ENCODE assay signal across 14 cellular contexts in genomic region chr6:12160350-12160749, GRCh38.
DNase-seq lines count a peak whose midpoint lies in the region; ATAC-seq, FAIRE-seq and TF ChIP-seq lines count a peak whose summit lies in the region.
"Had no signal": no experiment of that assay in that cellular context is flagged by ENCODE, and none has a peak within 500 bp of the region (broad histone marks: within the 10 kb centered on the region; RNA-seq: fewer than 3 reads in every experiment).

No MANE protein-coding gene starts in this region.

- no peak for TF ChIP-seq RAD21 in GM12878 (IDR thresholded peaks at IDR 0.05; ENCODE audit: insufficient read depth, low read depth, low read length)

- no peaks in the 10 kb centered on the region for H4K20me1 ChIP-seq in GM12878 (ENCODE audit: control insufficient read depth, insufficient read depth)

- H3K27ac ChIP-seq in ACC112 (ENCODE audit: low read depth, low read length) (peak overlapping the region; percentile 27), GM12878 (ENCODE audit: control insufficient read depth, insufficient read depth) (no peak overlapping the region)
- H3K27ac ChIP-seq: BLaER1, neural progenitor cell had no signal

- no peak overlapping the region for H3K27ac Mint-ChIP-seq in activated T-helper 1 cell treated with anti-CD3 and anti-CD28 coated beads, Interleukin-12 subunit alpha, Interleukin-12 subunit beta, Interleukin-2, Interleukin-4 antibody, amounts not matched to agents 30 ng/mL and 10 ng/mL and 1 ng/mL, durations not matched to agents 14 hours and 24 hours and 36 hours
- H3K27ac Mint-ChIP-seq: activated T-helper 2 cell treated with anti-CD3 and anti-CD28 coated beads, Interferon-gamma antibody, Interleukin-2, Interleukin-4, amounts not matched to agents 10 μg/mL and 5 μg/mL and 100 μg/mL, durations not matched to agents 14 hours and 24 hours and 36 hours; neural progenitor cell had no signal

- H3K27me3 Mint-ChIP-seq in activated T-helper 1 cell treated with anti-CD3 and anti-CD28 coated beads, Interleukin-12 subunit alpha, Interleukin-12 subunit beta, Interleukin-2, Interleukin-4 antibody, amounts not matched to agents 30 ng/mL and 10 ng/mL and 1 ng/mL, durations not matched to agents 14 hours and 24 hours and 36 hours (ENCODE audit: insufficient read depth), result no peaks in the 10 kb centered on the region

- no peak for TF ChIP-seq EP300 in GM12878 (IDR thresholded peaks at IDR 0.05; ENCODE audit: borderline replicate concordance in 1 of 2, control insufficient read depth in 1 of 2, low read depth in 2 of 2, low read length in 2 of 2)

- CTCF ChIA-PET in GM12878 (lab: Yijun Ruan, JAX), result interaction anchor here (1.4 kb wide), 1 partner anchor 26 kb away, joined by 4 read pairs; no protein-coding TSS in a partner anchor

- no peak for FAIRE-seq in GM12878 (lab: Jason Lieb, UNC)

- no peaks in the 10 kb centered on the region for H3K79me2 ChIP-seq in ACC112 (ENCODE audit: control insufficient read depth, insufficient read depth, low read length, unreplicated experiment)
- H3K79me2 ChIP-seq in GM12878 (ENCODE audit: control insufficient read depth, insufficient read depth, low read length), result peaks cover 1% of the 10 kb centered on the region

- intact Hi-C loops in GM12878 (cut with micrococcal nuclease; ENCODE audit: unreplicated experiment), result no loop called here
- intact Hi-C loops in activated T-helper 1 cell treated with anti-CD3 and anti-CD28 coated beads, Interleukin-12 subunit alpha, Interleukin-12 subunit beta, Interleukin-2, Interleukin-4 antibody, amounts not matched to agents 30 ng/mL and 10 ng/mL and 1 ng/mL, durations not matched to agents 14 hours and 24 hours and 36 hours (cut with micrococcal nuclease), result loop anchor here (5.0 kb wide), 2 partner anchors 72 to 503 kb away; no protein-coding TSS in a partner anchor

- peaks cover 47% of the 10 kb centered on the region for H3K36me3 Mint-ChIP-seq in activated T-helper 1 cell treated with anti-CD3 and anti-CD28 coated beads, Interleukin-12 subunit alpha, Interleukin-12 subunit beta, Interleukin-2, Interleukin-4 antibody, amounts not matched to agents 30 ng/mL and 10 ng/mL and 1 ng/mL, durations not matched to agents 14 hours and 24 hours and 36 hours (ENCODE audit: low read depth)

- WGBS in GM12878 (ENCODE audit: insufficient coverage, insufficient replicate concordance, low lambda C conversion rate, missing lambda C conversion rate), result 59% methylated on average over 5 of the region's 5 CpGs

- no peak overlapping the region for H3K4me2 ChIP-seq in GM12878 (ENCODE audit: control insufficient read depth, insufficient read depth)
- H3K4me2 ChIP-seq: BLaER1, neural progenitor cell had no signal

- H3K9ac ChIP-seq in GM12878 (ENCODE audit: control insufficient read depth, insufficient read depth, low read length), result no peak overlapping the region
- H3K9ac ChIP-seq: BLaER1, neural progenitor cell had no signal

- no TSS peak for BruUV-seq in GM12878 (replicated peaks; lab: Mats Ljungman, UMichigan)

- no peak for TF ChIP-seq POLR2A in GM12878 (IDR thresholded peaks at IDR 0.05; ENCODE audit: low read depth, low read length)

- TF ChIP-seq CTCF in GM12878 (IDR thresholded peaks at IDR 0.05 in 2 of 3, conservative IDR thresholded peaks at IDR 0.05 in 1 of 3; ENCODE audit: control insufficient read depth in 2 of 3, extremely low read depth in 1 of 3, insufficient read depth in 1 of 3, low read depth in 3 of 3, low read length in 3 of 3) (no peak), GM13977 (IDR thresholded peaks at IDR 0.05; ENCODE audit: extremely low read depth, insufficient read depth, missing control alignments) (no peak)

- H3K9me3 Mint-ChIP-seq in activated T-helper 1 cell treated with anti-CD3 and anti-CD28 coated beads, Interleukin-12 subunit alpha, Interleukin-12 subunit beta, Interleukin-2, Interleukin-4 antibody, amounts not matched to agents 30 ng/mL and 10 ng/mL and 1 ng/mL, durations not matched to agents 14 hours and 24 hours and 36 hours, result no peaks in the 10 kb centered on the region
- H3K9me3 Mint-ChIP-seq: activated T-helper 2 cell treated with anti-CD3 and anti-CD28 coated beads, Interferon-gamma antibody, Interleukin-2, Interleukin-4, amounts not matched to agents 10 μg/mL and 5 μg/mL and 100 μg/mL, durations not matched to agents 14 hours and 24 hours and 36 hours had no signal

- SMC1A ChIA-PET in GM12878 (lab: Charles Lee; ENCODE audit: uncharacterized antibody, unreplicated experiment), result interaction anchor here (1.1 to 2.8 kb wide), 2 partner anchors 11 to 130 kb away, joined by 3 to 7 read pairs; partner anchors contain the start of gene EDN1

- POLR2A ChIA-PET in GM12878 (lab: Charles Lee), result no interaction called here

- ATAC-seq in GM12878 (peak; percentile 39; the same call in 2 of the 3 replicates), HG02642 (IDR thresholded peaks at IDR 0.05; ENCODE audit: poor library complexity, unreplicated experiment) (no peak)

- H2AFZ ChIP-seq in ACC112 (ENCODE audit: low read length, unreplicated experiment), result peak overlapping the region; percentile 36
- no peak overlapping the region for H2AFZ ChIP-seq in GM12878 (ENCODE audit: control insufficient read depth, low read depth, low read length)
- H2AFZ ChIP-seq: neural progenitor cell had no signal

- peak; percentile 85 for DNase-seq in M059J (ENCODE audit: low read depth)
- no peak for DNase-seq in GM12878 (ENCODE audit: low read depth, low spot score)
- DNase-seq in midbrain (lab: John Stamatoyannopoulos, UW), result peak; percentile 30
- no peak for DNase-seq in NCI-H2227 treated with DMSO at 0.1 percent for 48 hours (lab: John Stamatoyannopoulos, UW)
- DNase-seq in activated T-helper 1 cell treated with anti-CD3 and anti-CD28 coated beads, Interleukin-12 subunit alpha, Interleukin-12 subunit beta, Interleukin-2, Interleukin-4 antibody, amounts not matched to agents 30 ng/mL and 10 ng/mL and 1 ng/mL, durations not matched to agents 14 hours and 24 hours and 36 hours (ENCODE audit: low spot score), result no peak
- DNase-seq in GM13977 (ENCODE audit: low spot score), result no peak
- DNase-seq: H7, NCI-H774, T-helper 9 cell had no signal

- in situ Hi-C loops in GM12878 (cut with MboI), result no loop called here
- in situ Hi-C loops in GM13977 (cut with MboI; ENCODE audit: low pct_unique_long_range_greater_than_20kb, low sequenced_read_pairs, unreplicated experiment), result loop anchor here (25.0 kb wide), 1 partner anchor 452 kb away; no protein-coding TSS in a partner anchor

- H3K27me3 ChIP-seq in ACC112 (ENCODE audit: insufficient read depth, low read length) (no peaks in the 10 kb centered on the region), GM12878 (replicated peaks in 1 of 2; ENCODE audit: control insufficient read depth in 2 of 2, insufficient read depth in 2 of 2, low read length in 1 of 2) (no peaks in the 10 kb centered on the region)
- H3K27me3 ChIP-seq: BLaER1, neural progenitor cell had no signal

- H3K9me3 ChIP-seq in GM12878 (replicated peaks; ENCODE audit: control insufficient read depth, insufficient read depth, low read length), result no peaks in the 10 kb centered on the region; the same call in 2 of the 3 replicates
- H3K9me3 ChIP-seq: BLaER1 had no signal

- H3K4me1 ChIP-seq in ACC112 (ENCODE audit: control insufficient read depth, insufficient read depth, low read length, unreplicated experiment) (peaks cover 22% of the 10 kb centered on the region), GM12878 (ENCODE audit: control insufficient read depth, insufficient read depth, low read length) (no peaks in the 10 kb centered on the region)
- H3K4me1 ChIP-seq: neural progenitor cell had no signal

- no peaks in the 10 kb centered on the region for H3K36me3 ChIP-seq in ACC112 (ENCODE audit: insufficient read depth, low read length)
- H3K36me3 ChIP-seq in GM12878 (ENCODE audit: control insufficient read depth in 2 of 2, insufficient read depth in 2 of 2, low read length in 1 of 2), result peaks cover 12 to 23% of the 10 kb centered on the region in 2 experiments; a peak in 3 of 4 replicates

- RAD21 ChIA-PET in GM12878 (lab: Charles Lee; ENCODE audit: unreplicated experiment), result no interaction called here

- H3K4me3 Mint-ChIP-seq in activated T-helper 1 cell treated with anti-CD3 and anti-CD28 coated beads, Interleukin-12 subunit alpha, Interleukin-12 subunit beta, Interleukin-2, Interleukin-4 antibody, amounts not matched to agents 30 ng/mL and 10 ng/mL and 1 ng/mL, durations not matched to agents 14 hours and 24 hours and 36 hours, result no peak overlapping the region
- H3K4me3 Mint-ChIP-seq: neural progenitor cell had no signal

- H3K4me1 Mint-ChIP-seq in activated T-helper 1 cell treated with anti-CD3 and anti-CD28 coated beads, Interleukin-12 subunit alpha, Interleukin-12 subunit beta, Interleukin-2, Interleukin-4 antibody, amounts not matched to agents 30 ng/mL and 10 ng/mL and 1 ng/mL, durations not matched to agents 14 hours and 24 hours and 36 hours (ENCODE audit: low read depth), result peaks cover 58% of the 10 kb centered on the region
- H3K4me1 Mint-ChIP-seq: neural progenitor cell had no signal

- H3K4me3 ChIP-seq in ACC112 (ENCODE audit: low read depth, low read length) (no peak overlapping the region; the same call in 1 of the 2 replicates), GM12878 (no peak overlapping the region)
- H3K4me3 ChIP-seq: BLaER1, neural progenitor cell had no signal

TF ChIP-seq in GM12878, 131 proteins besides CTCF, POLR2A, EP300 and RAD21 (continues in another document):
- peak; percentile 28; the same call in 1 of the 2 replicates for TF ChIP-seq POLR2AphosphoS5 (IDR thresholded peaks at IDR 0.05; ENCODE audit: low read length)

Comparison
In these comparisons a context has a peak if more than half of its experiments do, and no peak if none do; other contexts are left out.
1. DNase-seq: peak in M059J (single experiment) and midbrain (single experiment); none in GM12878 (single experiment), NCI-H2227 treated with DMSO at 0.1 percent for 48 hours (single experiment), activated T-helper 1 cell treated with anti-CD3 and anti-CD28 coated beads, Interleukin-12 subunit alpha, Interleukin-12 subunit beta, Interleukin-2, Interleukin-4 antibody, amounts not matched to agents 30 ng/mL and 10 ng/mL and 1 ng/mL, durations not matched to agents 14 hours and 24 hours and 36 hours (single experiment) and GM13977 (single experiment).